Comparison of ENCODE assay signal across 17 cellular contexts in genomic region chr17:9290226-9290613, GRCh38.
A peak's percentile ranks its signal among the peaks of the same experiment; 100 is the strongest.
DNase-seq lines count a peak whose midpoint lies in the region; ATAC-seq and TF ChIP-seq lines count a peak whose summit lies in the region.
"Had no signal": no experiment of that assay in that cellular context is flagged by ENCODE, and none has a peak within 500 bp of the region (broad histone marks: within the 10 kb centered on the region; RNA-seq: fewer than 3 reads in every experiment).

No MANE protein-coding gene starts in this region.

- no peak overlapping the region for H3K27ac ChIP-seq in CD4-positive, alpha-beta T cell (ENCODE audit: low read depth, low read length)
- peak overlapping the region; percentile 52 to 83 (median 58) for H3K27ac ChIP-seq in esophagus squamous epithelium
- H3K27ac ChIP-seq in ascending aorta = no peak overlapping the region
- H3K27ac ChIP-seq: 22Rv1, colonic mucosa had no signal

- no peaks in the 10 kb centered on the region for H3K9me3 Mint-ChIP-seq in CD4-positive, alpha-beta T cell
- H3K9me3 Mint-ChIP-seq: nephron had no signal

- no peak for TF ChIP-seq CTCF in CD4-positive, alpha-beta T cell (IDR thresholded peaks at IDR 0.05)
- TF ChIP-seq CTCF in esophagus squamous epithelium (IDR thresholded peaks at IDR 0.05) (no peak), ascending aorta (IDR thresholded peaks at IDR 0.05) (no peak)

- H3K36me3 ChIP-seq in esophagus squamous epithelium (no peaks in the 10 kb centered on the region), ascending aorta (no peaks in the 10 kb centered on the region)
- H3K36me3 ChIP-seq: colonic mucosa, stomach had no signal

- no peak for ATAC-seq in CD4-positive, alpha-beta T cell (ENCODE audit: poor library complexity)
- no peak for ATAC-seq in HG02798 (IDR thresholded peaks at IDR 0.05; ENCODE audit: poor library complexity, unreplicated experiment)
- ATAC-seq in GM18519 (IDR thresholded peaks at IDR 0.05; ENCODE audit: low FRiP score, unreplicated experiment) = no peak

- no peaks in the 10 kb centered on the region for H3K27me3 Mint-ChIP-seq in CD4-positive, alpha-beta T cell

- no peaks in the 10 kb centered on the region for H3K36me3 Mint-ChIP-seq in CD4-positive, alpha-beta T cell (ENCODE audit: low read depth)

- H3K4me3 ChIP-seq in esophagus squamous epithelium (no peak overlapping the region), ascending aorta (no peak overlapping the region)
- H3K4me3 ChIP-seq: colonic mucosa, stomach had no signal

- no peak for TF ChIP-seq POLR2A in esophagus squamous epithelium (IDR thresholded peaks at IDR 0.05)

- peak overlapping the region; percentile 30 for H3K4me3 Mint-ChIP-seq in CD4-positive, alpha-beta T cell
- H3K4me3 Mint-ChIP-seq: nephron had no signal

- CTCF ChIA-PET in CD4-positive, alpha-beta T cell (lab: Charles Lee) = no interaction called here

- peaks cover 0 to 64% (median 19%) of the 10 kb centered on the region in 3 donors for H3K4me1 ChIP-seq in esophagus squamous epithelium
- H3K4me1 ChIP-seq in ascending aorta = peaks cover 3 to 15% of the 10 kb centered on the region in 2 donors
- H3K4me1 ChIP-seq: colonic mucosa had no signal

- intact Hi-C loops in CD4-positive, alpha-beta T cell (cut with DNase I, micrococcal nuclease) = loop anchor here (5.0 kb wide), 2 partner anchors 173 to 293 kb away; no protein-coding TSS in a partner anchor
- intact Hi-C loops in esophagus squamous epithelium (cut with DNase I) (loop anchor here (10.0 kb wide), 1 partner anchor 295 kb away; no protein-coding TSS in a partner anchor), ascending aorta (cut with DNase I) (loop anchor here (5.0 kb wide), 3 partner anchors 53 to 173 kb away; no protein-coding TSS in a partner anchor)

- 43 to 61% methylated on average over 7 of the region's 7 CpGs for WGBS in esophagus squamous epithelium, 2 donors

- H3K9me3 ChIP-seq in CD4-positive, alpha-beta T cell (ENCODE audit: control insufficient read depth, low read length) = no peaks in the 10 kb centered on the region
- no peaks in the 10 kb centered on the region for H3K9me3 ChIP-seq in esophagus squamous epithelium
- H3K9me3 ChIP-seq in ascending aorta = no peaks in the 10 kb centered on the region
- H3K9me3 ChIP-seq: colonic mucosa, stomach had no signal

- POLR2A ChIA-PET in CD4-positive, alpha-beta T cell (lab: Charles Lee) = no interaction called here

- H3K4me1 Mint-ChIP-seq in CD4-positive, alpha-beta T cell (ENCODE audit: low read depth) = peaks cover 36% of the 10 kb centered on the region

- H3K27me3 ChIP-seq in CD4-positive, alpha-beta T cell (ENCODE audit: control insufficient read depth, insufficient read depth, low read length) = no peaks in the 10 kb centered on the region
- no peaks in the 10 kb centered on the region for H3K27me3 ChIP-seq in esophagus squamous epithelium
- H3K27me3 ChIP-seq in ascending aorta = no peaks in the 10 kb centered on the region
- H3K27me3 ChIP-seq: colonic mucosa, stomach had no signal

- peak overlapping the region; percentile 47 for H3K27ac Mint-ChIP-seq in CD4-positive, alpha-beta T cell

- DNase-seq in NCI-H1417 (lab: John Stamatoyannopoulos, UW) = peak in 2 of 3 experiments; percentile 4 to 29
- DNase-seq in NCI-H1417 treated with DMSO at 0.1 percent for 48 hours (lab: John Stamatoyannopoulos, UW) = no peak
- no peak for DNase-seq in CD4-positive, alpha-beta T cell
- peak; percentile 34 to 35 for DNase-seq in activated T-cell treated with anti-CD3 and anti-CD28 coated beads, Interleukin-2, amount 50 U/mL, for 48 hours
- DNase-seq in esophagus squamous epithelium (lab: John Stamatoyannopoulos, UW) = no peak
- no peak for DNase-seq in ascending aorta (ENCODE audit: low spot score in 2 of 2)
- DNase-seq: amniotic stem cell, colonic mucosa, hippocampal formation, NCI-H1092 treated with DMSO at 0.1 percent for 48 hours, NCI-H526 treated with DMSO at 0.1 percent for 48 hours, retina, stomach had no signal

Comparison
In these comparisons a context has a peak if more than half of its experiments do, and no peak if none do; other contexts are left out.
1. DNase-seq: peak in NCI-H1417 (2 of 3) and activated T-cell treated with anti-CD3 and anti-CD28 coated beads, Interleukin-2, amount 50 U/mL, for 48 hours (2 of 2); none in NCI-H1417 treated with DMSO at 0.1 percent for 48 hours (single experiment), CD4-positive, alpha-beta T cell (0 of 10), esophagus squamous epithelium (single experiment) and ascending aorta (0 of 2).
2. H3K27ac ChIP-seq: peak in esophagus squamous epithelium (4 of 4); none in CD4-positive, alpha-beta T cell (single experiment) and ascending aorta (0 of 2).